ENCODE assay signal across 10 cellular contexts in the genomic region with DNA sequence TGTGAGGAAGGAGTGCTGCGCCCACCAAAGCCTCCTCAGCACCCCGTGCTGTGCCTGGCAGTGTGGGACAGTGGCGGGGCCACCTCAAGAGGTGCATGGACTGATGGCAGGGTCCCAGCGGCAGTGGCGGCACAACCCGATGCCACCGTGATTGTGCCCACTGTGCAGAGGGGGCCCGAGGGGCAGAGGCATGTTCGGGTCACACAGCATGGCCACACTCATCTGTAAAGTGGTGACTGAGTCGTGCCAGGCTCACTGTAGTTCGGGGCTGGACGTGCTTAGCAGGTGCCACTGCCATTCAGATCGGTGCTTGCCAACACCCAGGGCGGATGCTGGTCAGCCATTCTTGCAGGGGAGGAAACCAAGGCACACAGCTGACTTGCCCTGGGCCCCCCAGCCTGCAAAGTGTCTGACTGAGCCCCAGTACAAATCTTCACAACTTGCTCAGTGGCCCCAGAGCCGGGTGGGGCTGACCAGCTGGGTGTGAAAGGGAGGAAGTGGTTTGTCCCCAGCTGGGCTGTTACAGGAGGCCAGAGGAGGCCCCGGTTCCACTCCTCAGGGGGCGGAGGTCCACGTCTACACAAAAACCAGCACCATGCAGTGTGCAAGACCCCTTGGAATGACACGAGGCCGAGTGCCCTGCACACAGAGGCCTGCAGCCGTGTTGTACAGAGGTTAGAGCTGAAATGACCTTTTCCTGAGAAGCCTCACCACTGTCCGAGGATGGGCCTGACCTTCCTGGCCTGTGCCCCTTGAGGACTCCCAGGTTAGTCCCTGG. TPM values are rescaled to one million over a fixed set of nuclear protein-coding genes. Genes with fewer than 3 reads are reported as not detected.
A peak's percentile ranks its signal among the peaks of the same experiment; 100 is the strongest.
DNase-seq lines count a peak whose midpoint lies in the region; TF ChIP-seq lines count a peak whose summit lies in the region.
"Had no signal": no experiment of that assay in that cellular context is flagged by ENCODE, and none has a peak within 500 bp of the region (broad histone marks: within the 10 kb centered on the region; RNA-seq: fewer than 3 reads in every experiment).

No MANE protein-coding gene starts in this region.

- intact Hi-C loops in dendritic cell treated with granulocyte-macrophage colony-stimulating factor and Interleukin-4, amounts not matched to agents 40 ng/mL and 50 ng/mL, for 4 days (cut with micrococcal nuclease) = loop anchor here (5.0 to 10.0 kb wide), 2 partner anchors 70 to 132 kb away; a partner anchor contains a TSS
- intact Hi-C loops in sigmoid colon (cut with DNase I) = no loop called here

- no peak for TF ChIP-seq EP300 in sigmoid colon (IDR thresholded peaks at IDR 0.05)

- WGBS in sigmoid colon, 2 donors = 39 to 70% methylated on average over 22 of the region's 22 CpGs

- in situ Hi-C loops in HAP-1 (cut with MboI; ENCODE audit: low sequenced_read_pairs) = no loop called here

- H3K36me3 ChIP-seq in sigmoid colon = no peaks in the 10 kb centered on the region
- H3K36me3 ChIP-seq in HAP-1 (replicated peaks) = no peaks in the 10 kb centered on the region
- H3K36me3 ChIP-seq: gastrocnemius medialis had no signal

- peak overlapping the region; percentile 14 to 44 (median 22) for H3K27ac ChIP-seq in sigmoid colon
- H3K27ac ChIP-seq: gastrocnemius medialis had no signal

- H3K4me3 ChIP-seq in NB4 (ENCODE audit: low read depth, low read length) (peak overlapping the region; percentile 83), sigmoid colon (peak overlapping the region; percentile 1 to 38 (median 24)), HAP-1 (no peak overlapping the region)

- H3K4me1 Mint-ChIP-seq in dendritic cell treated with granulocyte-macrophage colony-stimulating factor and Interleukin-4, amounts not matched to agents 40 ng/mL and 50 ng/mL, for 4 days (ENCODE audit: low read depth) = peaks cover 66% of the 10 kb centered on the region
- no peaks in the 10 kb centered on the region for H3K4me1 Mint-ChIP-seq in glutamatergic neuron (ENCODE audit: low read depth, unreplicated experiment)

- TF ChIP-seq CTCF in NB4 (IDR thresholded peaks at IDR 0.05; ENCODE audit: low read depth, low read length) (no peak), sigmoid colon (IDR thresholded peaks at IDR 0.05) (no peak), glutamatergic neuron (IDR thresholded peaks at IDR 0.05; ENCODE audit: partially characterized antibody, unreplicated experiment) (no peak)

- peak overlapping the region; percentile 95 for H3K27ac Mint-ChIP-seq in dendritic cell treated with granulocyte-macrophage colony-stimulating factor and Interleukin-4, amounts not matched to agents 40 ng/mL and 50 ng/mL, for 4 days
- H3K27ac Mint-ChIP-seq in glutamatergic neuron (ENCODE audit: unreplicated experiment) = no peak overlapping the region

- H3K27me3 ChIP-seq in sigmoid colon (no peaks in the 10 kb centered on the region), HAP-1 (ENCODE audit: low read depth) (no peaks in the 10 kb centered on the region)
- H3K27me3 ChIP-seq: gastrocnemius medialis had no signal

- no peaks in the 10 kb centered on the region for H3K27me3 Mint-ChIP-seq in dendritic cell treated with granulocyte-macrophage colony-stimulating factor and Interleukin-4, amounts not matched to agents 40 ng/mL and 50 ng/mL, for 4 days
- peaks cover 7% of the 10 kb centered on the region for H3K27me3 Mint-ChIP-seq in glutamatergic neuron (ENCODE audit: unreplicated experiment)

- peaks cover 15% of the 10 kb centered on the region for H3K9me3 Mint-ChIP-seq in dendritic cell treated with granulocyte-macrophage colony-stimulating factor and Interleukin-4, amounts not matched to agents 40 ng/mL and 50 ng/mL, for 4 days
- H3K9me3 Mint-ChIP-seq in glutamatergic neuron (ENCODE audit: unreplicated experiment) = no peaks in the 10 kb centered on the region

- H3K36me3 Mint-ChIP-seq in dendritic cell treated with granulocyte-macrophage colony-stimulating factor and Interleukin-4, amounts not matched to agents 40 ng/mL and 50 ng/mL, for 4 days (ENCODE audit: low read depth) = peaks cover 68% of the 10 kb centered on the region
- no peaks in the 10 kb centered on the region for H3K36me3 Mint-ChIP-seq in glutamatergic neuron (ENCODE audit: unreplicated experiment)

- H3K4me3 Mint-ChIP-seq in dendritic cell treated with granulocyte-macrophage colony-stimulating factor and Interleukin-4, amounts not matched to agents 40 ng/mL and 50 ng/mL, for 4 days = peak overlapping the region; percentile 96
- no peak overlapping the region for H3K4me3 Mint-ChIP-seq in glutamatergic neuron (ENCODE audit: unreplicated experiment)
- H3K4me3 Mint-ChIP-seq: H9 had no signal

- TF ChIP-seq POLR2A in GM18526 (IDR thresholded peaks at IDR 0.05; ENCODE audit: extremely low read depth, insufficient read length) (peak; percentile 17), NB4 (IDR thresholded peaks at IDR 0.05; ENCODE audit: extremely low read depth, insufficient read length) (no peak), sigmoid colon (IDR thresholded peaks at IDR 0.05) (no peak)

- H3K4me1 ChIP-seq in sigmoid colon (no peaks in the 10 kb centered on the region), HAP-1 (peaks cover 2% of the 10 kb centered on the region)
- H3K4me1 ChIP-seq: gastrocnemius medialis had no signal

- H3K9me3 ChIP-seq in sigmoid colon (peaks cover 0 to 5% (median 0%) of the 10 kb centered on the region in 4 donors), HAP-1 (no peaks in the 10 kb centered on the region)
- H3K9me3 ChIP-seq: gastrocnemius medialis had no signal

- DNase-seq in NB4 (ENCODE audit: low read depth) = peak; percentile 88
- DNase-seq in sigmoid colon = no peak
- no peak for DNase-seq in NCI-H1092 (lab: John Stamatoyannopoulos, UW)
- DNase-seq in glutamatergic neuron = no peak
- no peak for DNase-seq in NCI-H2171 treated with DMSO at 0.1 percent for 48 hours (lab: John Stamatoyannopoulos, UW)
- no peak for DNase-seq in HAP-1 (ENCODE audit: low spot score in 2 of 2)
- DNase-seq: H9 had no signal

RNA-seq across cellular contexts. Expression of a gene that starts 17.8 kb away (rescaled TPM):
- 1 to 10 TPM; 2.5 to 5.3 (median 4.2) TPM for total RNA-seq in sigmoid colon
- 10 to 100 TPM in 1 of 3 donors, 1 to 10 TPM in 2; 1.8 to 18.0 (median 2.5) TPM for polyA plus RNA-seq in sigmoid colon
- 1.2 TPM for total RNA-seq in glutamatergic neuron (ENCODE audit: unreplicated experiment)
